Comparison of ENCODE assay signal across 8 cellular contexts in the genomic region with DNA sequence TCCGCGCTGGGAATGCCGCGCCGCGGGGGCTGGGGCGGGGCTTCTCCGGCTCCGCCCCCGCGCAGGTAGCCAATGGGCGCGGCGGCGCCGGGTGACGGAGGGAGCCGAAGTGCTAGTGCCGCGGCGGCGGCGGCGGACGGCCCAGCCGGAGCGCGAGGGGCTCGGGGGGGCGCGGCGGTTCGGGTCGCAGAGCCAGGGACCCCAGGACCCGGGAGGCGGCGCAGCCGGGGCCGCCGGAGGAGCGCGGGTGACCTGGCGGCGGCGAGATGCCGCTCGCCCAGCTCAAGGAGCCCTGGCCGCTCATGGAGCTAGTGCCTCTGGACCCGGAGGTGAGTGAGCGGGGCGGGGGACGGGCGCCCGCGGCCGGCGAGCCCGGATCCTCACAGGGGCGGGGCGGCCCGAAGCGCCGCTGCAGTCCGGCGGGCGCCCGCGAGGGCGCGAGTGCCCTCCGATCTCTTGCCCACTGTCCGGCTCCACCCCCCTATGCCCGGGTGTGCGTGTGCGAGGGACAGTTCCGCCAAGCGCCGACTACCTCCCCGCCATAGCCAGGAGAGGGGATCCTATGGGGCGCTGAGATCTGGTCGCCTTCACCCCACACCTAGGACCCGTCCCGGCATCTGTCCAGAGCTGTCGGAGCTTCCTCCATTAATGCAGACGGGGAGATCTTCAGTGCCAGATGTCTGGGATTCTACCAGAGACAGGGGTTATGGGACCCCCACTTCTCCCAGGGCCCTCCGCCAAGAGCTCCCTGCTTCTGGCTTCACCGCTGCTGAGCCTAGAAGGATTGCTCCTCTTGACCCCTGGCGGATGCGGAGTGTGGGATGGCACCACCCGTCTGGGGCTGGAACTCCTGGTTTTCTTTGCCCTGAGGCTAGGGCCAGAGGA. TPM values are rescaled to one million over a fixed set of nuclear protein-coding genes. Genes with fewer than 3 reads are reported as not detected.
DNase-seq lines count a peak whose midpoint lies in the region; ATAC-seq, FAIRE-seq and TF ChIP-seq lines count a peak whose summit lies in the region.

A gene (plus strand): TSS at position 107 of the 885 bp plus-strand sequence. CDS start 160 bp downstream, at position 267.

- POLR2A ChIA-PET in activated CD4-positive, alpha-beta T cell treated with anti-CD3 and anti-CD28 coated beads for 36 hours (lab: Charles Lee), result interaction anchor here (1.0 kb wide), 1 partner anchor 335 kb away, joined by 3 read pairs; no protein-coding TSS in a partner anchor
- POLR2A ChIA-PET in HepG2 (lab: Yijun Ruan, JAX), result interaction anchor here (1.2 to 5.8 kb wide), 4 partner anchors 8 to 98 kb away, joined by 3 to 41 read pairs (median 3); a partner anchor contains a TSS

- CTCF ChIA-PET in activated CD4-positive, alpha-beta T cell treated with anti-CD3 and anti-CD28 coated beads for 36 hours (lab: Charles Lee), result interaction anchor here (0.6 to 10.1 kb wide), 7 partner anchors 10 to 456 kb away, joined by 3 to 101 read pairs (median 4); a partner anchor contains a TSS
- CTCF ChIA-PET in HepG2 (lab: Yijun Ruan, JAX; ENCODE audit: low intra/inter-chr PET ratio, low total read pairs), result interaction anchor here (2.3 kb wide), 1 partner anchor 30 kb away, joined by 13 read pairs; no protein-coding TSS in a partner anchor

- H2AFZ ChIP-seq in HepG2 (ENCODE audit: low read length), result peak within 1 kb of the TSS; percentile 69

- intact Hi-C loops in activated CD4-positive, alpha-beta T cell treated with anti-CD3 and anti-CD28 coated beads for 36 hours (cut with DNase I, micrococcal nuclease), result loop anchor here (1.0 kb wide), 3 partner anchors 12 to 29 kb away; no protein-coding TSS in a partner anchor
- intact Hi-C loops in dendritic cell treated with granulocyte-macrophage colony-stimulating factor and Interleukin-4, amounts not matched to agents 40 ng/mL and 50 ng/mL, for 4 days (cut with micrococcal nuclease), result no loop called here
- intact Hi-C loops in HepG2 (cut with micrococcal nuclease; ENCODE audit: unreplicated experiment), result no loop called here

- FAIRE-seq in HepG2 (lab: Jason Lieb, UNC), result no peak

- peaks cover 66% of the 10 kb centered on the region for H3K4me1 ChIP-seq in HepG2 (ENCODE audit: insufficient read depth, low read length)

- peaks cover 18% of the 10 kb centered on the region for H3K79me2 ChIP-seq in HepG2 (ENCODE audit: insufficient read depth, low read length)

- in situ Hi-C loops in HepG2 (cut with HindIII; ENCODE audit: extremely low pct_ligation_motif_present, low pct_unique_long_range_greater_than_20kb), result no loop called here

- ATAC-seq in GM18505 (IDR thresholded peaks at IDR 0.05; ENCODE audit: unreplicated experiment) (peak; percentile 81), HG02970 (IDR thresholded peaks at IDR 0.05; ENCODE audit: low FRiP score, unreplicated experiment) (peak; percentile 71), HepG2 (peak; percentile 62)
- peak; percentile 88 for ATAC-seq in activated CD4-positive, alpha-beta T cell treated with anti-CD3 and anti-CD28 coated beads for 36 hours

- H3K4me2 ChIP-seq in HepG2 (ENCODE audit: low read depth, low read length), result peak within 1 kb of the TSS; percentile 100

- H3K36me3 Mint-ChIP-seq in activated CD4-positive, alpha-beta T cell treated with anti-CD3 and anti-CD28 coated beads for 36 hours (ENCODE audit: low read depth), result no peaks in the 10 kb centered on the region
- H3K36me3 Mint-ChIP-seq in dendritic cell treated with granulocyte-macrophage colony-stimulating factor and Interleukin-4, amounts not matched to agents 40 ng/mL and 50 ng/mL, for 4 days (ENCODE audit: low read depth), result no peaks in the 10 kb centered on the region

- peak within 1 kb of the TSS; percentile 47 for H3K27ac ChIP-seq in HepG2 (ENCODE audit: extremely low read length, insufficient read depth, low read length)

- H3K9me3 Mint-ChIP-seq in activated CD4-positive, alpha-beta T cell treated with anti-CD3 and anti-CD28 coated beads for 36 hours (ENCODE audit: low read depth), result no peaks in the 10 kb centered on the region
- no peaks in the 10 kb centered on the region for H3K9me3 Mint-ChIP-seq in dendritic cell treated with granulocyte-macrophage colony-stimulating factor and Interleukin-4, amounts not matched to agents 40 ng/mL and 50 ng/mL, for 4 days

- peak; percentile 52 for TF ChIP-seq POLR2A in GM18505 (IDR thresholded peaks at IDR 0.05; ENCODE audit: borderline replicate concordance, extremely low read depth, insufficient read depth, insufficient read length)
- TF ChIP-seq POLR2A in HepG2 (IDR thresholded peaks at IDR 0.05; ENCODE audit: insufficient read depth in 1 of 2, low read depth in 2 of 2, low read length in 2 of 2), result peak; percentile 33 to 72; a peak in 3 of 4 replicates

- no peak for TF ChIP-seq CTCF in HepG2 (CRISPR knock-in tag; IDR thresholded peaks at IDR 0.05)

- peak within 1 kb of the TSS; percentile 78 for H3K9ac ChIP-seq in HepG2 (ENCODE audit: insufficient read depth, low read depth, low read length)

- TF ChIP-seq RAD21 in HepG2 (CRISPR knock-in tag; IDR thresholded peaks at IDR 0.05), result no peak

- peak within 1 kb of the TSS; percentile 81 for H3K4me3 Mint-ChIP-seq in activated CD4-positive, alpha-beta T cell treated with anti-CD3 and anti-CD28 coated beads for 36 hours
- peak within 1 kb of the TSS; percentile 85 for H3K4me3 Mint-ChIP-seq in dendritic cell treated with granulocyte-macrophage colony-stimulating factor and Interleukin-4, amounts not matched to agents 40 ng/mL and 50 ng/mL, for 4 days

- no peak for TF ChIP-seq EP300 in HepG2 (IDR thresholded peaks at IDR 0.05; ENCODE audit: low read depth in 2 of 2, low read length in 2 of 2)
- no peak for TF ChIP-seq EP300 in HepG2 (CRISPR knock-in tag; IDR thresholded peaks at IDR 0.05; ENCODE audit: borderline replicate concordance)

- no peaks in the 10 kb centered on the region for H3K36me3 ChIP-seq in HepG2 (replicated peaks in 1 of 2; ENCODE audit: control insufficient read depth in 1 of 2, insufficient read depth in 2 of 2, low read length in 2 of 2)

- H3K27me3 Mint-ChIP-seq in activated CD4-positive, alpha-beta T cell treated with anti-CD3 and anti-CD28 coated beads for 36 hours, result no peaks in the 10 kb centered on the region
- H3K27me3 Mint-ChIP-seq in dendritic cell treated with granulocyte-macrophage colony-stimulating factor and Interleukin-4, amounts not matched to agents 40 ng/mL and 50 ng/mL, for 4 days, result peaks cover 9% of the 10 kb centered on the region

- H3K4me1 Mint-ChIP-seq in activated CD4-positive, alpha-beta T cell treated with anti-CD3 and anti-CD28 coated beads for 36 hours, result peaks cover 22% of the 10 kb centered on the region
- peaks cover 40% of the 10 kb centered on the region for H3K4me1 Mint-ChIP-seq in dendritic cell treated with granulocyte-macrophage colony-stimulating factor and Interleukin-4, amounts not matched to agents 40 ng/mL and 50 ng/mL, for 4 days (ENCODE audit: low read depth)

- TSS peak; percentile 58 for BruUV-seq in HepG2 (replicated peaks; lab: Mats Ljungman, UMichigan)

- peaks cover 0 to 3% of the 10 kb centered on the region in 2 experiments; a peak in 1 of 5 replicates for H3K27me3 ChIP-seq in HepG2 (ENCODE audit: control insufficient read depth in 1 of 2, insufficient read depth in 2 of 2, low read length in 2 of 2)

- DNase-seq in A172 (ENCODE audit: low spot score), result no peak
- peak; percentile 75 for DNase-seq in NCI-H2196 (lab: John Stamatoyannopoulos, UW; ENCODE audit: unreplicated experiment)
- peak; percentile 78 for DNase-seq in activated CD4-positive, alpha-beta T cell treated with anti-CD3 and anti-CD28 coated beads for 36 hours
- peak; percentile 38 for DNase-seq in HepG2 (ENCODE audit: low spot score)
- peak; percentile 58 for DNase-seq in stimulated activated CD4-positive, alpha-beta T cell treated with anti-CD3 and anti-CD28 coated beads, Interleukin-4, amount 100 ng/mL, for 24 hours

- 0 out of 2 replicates have a peak, but pooled peaks cover 4% of the 10 kb centered on the region for H4K20me1 ChIP-seq in HepG2 (ENCODE audit: insufficient read depth, low read length)

- H3K4me3 ChIP-seq in HepG2 (replicated peaks in 1 of 3; ENCODE audit: insufficient read depth in 1 of 3, low read depth in 2 of 3, low read length in 3 of 3), result peak within 1 kb of the TSS; percentile 70 to 92 (median 89)

- peak within 1 kb of the TSS; percentile 87 for H3K27ac Mint-ChIP-seq in activated CD4-positive, alpha-beta T cell treated with anti-CD3 and anti-CD28 coated beads for 36 hours
- H3K27ac Mint-ChIP-seq in dendritic cell treated with granulocyte-macrophage colony-stimulating factor and Interleukin-4, amounts not matched to agents 40 ng/mL and 50 ng/mL, for 4 days, result peak within 1 kb of the TSS; percentile 61

- 0% methylated on average over 9 of the region's 90 CpGs for WGBS in HepG2 (ENCODE audit: low lambda C conversion rate)

- H3K9me3 ChIP-seq in HepG2 (ENCODE audit: low read length), result no peaks in the 10 kb centered on the region

RNA-seq across cellular contexts. Expression of the gene that starts here (rescaled TPM):
- 14.6 and 22.2 TPM in 2 replicates for total RNA-seq in A172 (2014; rRNA removed; shearing (Covaris generic))
- total RNA-seq in activated CD4-positive, alpha-beta T cell treated with anti-CD3 and anti-CD28 coated beads for 36 hours, result 100 to 1,000 TPM; 116 to 160 TPM
- 24.0 and 24.2 TPM in 2 replicates for total RNA-seq in HepG2 (2016; rRNA removed; fragmentation: Illumina TruSeq; extraction: Trizol)
- total RNA-seq in HepG2 (2016; cell fraction: cytosol; rRNA removed; fragmentation: Illumina TruSeq; extraction: Trizol; ENCODE audit: low read depth), result 6.4 and 8.1 TPM in 2 replicates
- total RNA-seq in HepG2 (2016; cell fraction: insoluble cytoplasmic fraction; rRNA removed; fragmentation: Illumina TruSeq; extraction: Trizol), result 23.3 and 24.8 TPM in 2 replicates
- 14.4 and 16.8 TPM in 2 replicates for total RNA-seq in HepG2 (2016; cell fraction: membrane; rRNA removed; fragmentation: Illumina TruSeq; extraction: Trizol)
- 17.9 and 19.0 TPM in 2 replicates for total RNA-seq in HepG2 (2016; cell fraction: nucleus; rRNA removed; fragmentation: Illumina TruSeq; extraction: Trizol)
- polyA plus RNA-seq in HepG2 (2011; rRNA removed), result 19.6 and 22.1 TPM in 2 replicates
- 15.0 and 20.1 TPM in 2 replicates for polyA plus RNA-seq in HepG2 (2011; cell fraction: cytosol; rRNA removed)
- 28.9 and 37.3 TPM in 2 replicates for polyA plus RNA-seq in HepG2 (2011; cell fraction: nucleus; rRNA removed)
- polyA plus RNA-seq in HepG2 (2012), result 14.7 and 15.4 TPM in 2 replicates
- polyA plus RNA-seq in HepG2 (2016; cell fraction: cytosol; fragmentation: Illumina TruSeq; extraction: Trizol; ENCODE audit: low read depth), result 4.1 and 4.3 TPM in 2 replicates
- polyA plus RNA-seq in HepG2 (2016; cell fraction: insoluble cytoplasmic fraction; fragmentation: Illumina TruSeq; extraction: Trizol; ENCODE audit: low read depth), result 20.9 and 24.6 TPM in 2 replicates
- polyA plus RNA-seq in HepG2 (2016; cell fraction: membrane; fragmentation: Illumina TruSeq; extraction: Trizol; ENCODE audit: low read depth), result 10.2 and 12.6 TPM in 2 replicates
- 28.1 and 28.2 TPM in 2 replicates for polyA plus RNA-seq in HepG2 (2016; cell fraction: nucleus; fragmentation: Illumina TruSeq; extraction: Trizol; ENCODE audit: insufficient read depth, low read depth)
- polyA minus RNA-seq in HepG2 (2011; rRNA and poly(A)+ RNA removed; ENCODE audit: low replicate concordance), result 43.2 and 122 TPM in 2 replicates
- 22.6 TPM in 2 replicates for polyA minus RNA-seq in HepG2 (2011; cell fraction: cytosol; rRNA and poly(A)+ RNA removed)
- polyA minus RNA-seq in HepG2 (2011; cell fraction: nucleus; rRNA and poly(A)+ RNA removed), result 18.8 and 26.6 TPM in 2 replicates

Comparison
In these comparisons a context has a peak if more than half of its experiments do, and no peak if none do; other contexts are left out.
1. intact Hi-C loops: an anchor here in activated CD4-positive, alpha-beta T cell treated with anti-CD3 and anti-CD28 coated beads for 36 hours (1.0 kb wide); none called in dendritic cell treated with granulocyte-macrophage colony-stimulating factor and Interleukin-4, amounts not matched to agents 40 ng/mL and 50 ng/mL, for 4 days and HepG2.